9 cellular contexts compared by ENCODE assay signal in the genomic region with DNA sequence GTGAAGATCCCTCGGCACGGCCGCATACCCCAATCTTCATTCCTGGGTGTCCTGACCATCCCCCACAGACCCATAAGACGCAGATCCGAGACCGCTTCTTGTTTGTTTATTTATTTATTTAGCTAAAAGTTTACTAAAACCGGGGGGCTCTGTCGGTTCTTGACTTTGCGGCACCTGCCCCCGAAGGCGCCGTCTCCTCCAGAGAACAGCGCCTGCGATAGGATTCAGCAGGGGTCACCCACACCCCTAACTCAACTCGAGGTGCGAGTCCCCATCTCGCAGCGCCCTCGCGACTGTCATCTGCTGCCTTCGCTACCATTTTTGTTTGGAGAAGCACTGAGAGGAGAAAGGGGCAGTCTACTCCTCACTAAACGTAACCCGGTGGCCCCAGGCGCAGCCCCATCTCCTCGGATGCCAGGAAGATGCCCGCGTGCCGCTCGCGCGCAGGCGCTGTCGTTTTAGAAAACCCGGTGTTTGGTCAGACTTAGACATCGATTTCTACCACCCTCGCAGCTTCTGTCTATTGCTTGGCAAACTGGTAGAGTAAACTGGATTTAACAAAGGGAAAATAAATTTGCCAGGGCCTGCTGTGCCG. TPM values are rescaled to one million over a fixed set of nuclear protein-coding genes. Genes with fewer than 3 reads are reported as not detected.
A peak's percentile ranks its signal among the peaks of the same experiment; 100 is the strongest.
DNase-seq lines count a peak whose midpoint lies in the region; ATAC-seq and TF ChIP-seq lines count a peak whose summit lies in the region.
"Had no signal": no experiment of that assay in that cellular context is flagged by ENCODE, and none has a peak within 500 bp of the region (broad histone marks: within the 10 kb centered on the region; RNA-seq: fewer than 3 reads in every experiment).

No MANE protein-coding gene starts in this region.

- peak; percentile 37 for TF ChIP-seq CTCF in 22Rv1 (IDR thresholded peaks at IDR 0.05)

- ATAC-seq in GM18873 (IDR thresholded peaks at IDR 0.05; ENCODE audit: low FRiP score, unreplicated experiment) (peak; percentile 14), HG03571 (IDR thresholded peaks at IDR 0.05; ENCODE audit: unreplicated experiment) (peak; percentile 17)
- peak; percentile 60 for ATAC-seq in activated T-helper 17 cell treated with anti-CD3 and anti-CD28 coated beads, Interleukin-2, amount 50 U/mL, for 72 hours (replicated peaks)

- peak overlapping the region; percentile 54 for H3K4me3 ChIP-seq in iPS-18a (ENCODE audit: low read length)

- peak overlapping the region; percentile 83 for H3K4me3 Mint-ChIP-seq in activated T-helper 17 cell treated with anti-CD3 and anti-CD28 coated beads, Interleukin-2, amount 50 U/mL, for 72 hours

- H3K36me3 ChIP-seq in iPS-18a (ENCODE audit: control insufficient read depth, low read depth, low read length), result no peaks in the 10 kb centered on the region

- H3K9ac ChIP-seq in iPS-18a (ENCODE audit: low read length), result no peak overlapping the region

- H3K9me3 Mint-ChIP-seq in activated T-helper 17 cell treated with anti-CD3 and anti-CD28 coated beads, Interleukin-2, amount 50 U/mL, for 72 hours, result no peaks in the 10 kb centered on the region

- H3K4me1 ChIP-seq in iPS-18a (ENCODE audit: control insufficient read depth, low read depth, low read length), result no peaks in the 10 kb centered on the region

- no peaks in the 10 kb centered on the region for H3K36me3 Mint-ChIP-seq in activated T-helper 17 cell treated with anti-CD3 and anti-CD28 coated beads, Interleukin-2, amount 50 U/mL, for 72 hours (ENCODE audit: low read depth)

- DNase-seq in stimulated activated CD8-positive, alpha-beta memory T cell treated with anti-CD3 and anti-CD28 coated beads, Interleukin-4, amount 100 ng/mL, for 48 hours, result peak; percentile 49
- DNase-seq in RKO (ENCODE audit: low spot score), result no peak
- no peak for DNase-seq in T1000 (lab: John Stamatoyannopoulos, UW)

- peaks cover 15% of the 10 kb centered on the region for H3K27me3 Mint-ChIP-seq in activated T-helper 17 cell treated with anti-CD3 and anti-CD28 coated beads, Interleukin-2, amount 50 U/mL, for 72 hours

- H3K27ac ChIP-seq in 22Rv1 (no peak overlapping the region), iPS-18a (ENCODE audit: low read length) (no peak overlapping the region)

- peak overlapping the region; percentile 67 for H3K27ac Mint-ChIP-seq in activated T-helper 17 cell treated with anti-CD3 and anti-CD28 coated beads, Interleukin-2, amount 50 U/mL, for 72 hours

- peaks cover 47% of the 10 kb centered on the region for H3K27me3 ChIP-seq in iPS-18a (ENCODE audit: control insufficient read depth, insufficient read depth, low read length)

- no peaks in the 10 kb centered on the region for H3K4me1 Mint-ChIP-seq in activated T-helper 17 cell treated with anti-CD3 and anti-CD28 coated beads, Interleukin-2, amount 50 U/mL, for 72 hours

- H3K9me3 ChIP-seq in iPS-18a (ENCODE audit: control insufficient read depth, low read depth, low read length), result peaks cover 4% of the 10 kb centered on the region

RNA-seq across cellular contexts. Expression of gene GPR101, which starts 18.9 kb away (rescaled TPM):
- total RNA-seq in activated T-helper 17 cell treated with anti-CD3 and anti-CD28 coated beads, Interleukin-2, amount 50 U/mL, for 72 hours, result not detected
- total RNA-seq: dermis microvascular lymphatic vessel endothelial cell had no signal
